11 cellular contexts compared by ENCODE assay signal in the genomic region with DNA sequence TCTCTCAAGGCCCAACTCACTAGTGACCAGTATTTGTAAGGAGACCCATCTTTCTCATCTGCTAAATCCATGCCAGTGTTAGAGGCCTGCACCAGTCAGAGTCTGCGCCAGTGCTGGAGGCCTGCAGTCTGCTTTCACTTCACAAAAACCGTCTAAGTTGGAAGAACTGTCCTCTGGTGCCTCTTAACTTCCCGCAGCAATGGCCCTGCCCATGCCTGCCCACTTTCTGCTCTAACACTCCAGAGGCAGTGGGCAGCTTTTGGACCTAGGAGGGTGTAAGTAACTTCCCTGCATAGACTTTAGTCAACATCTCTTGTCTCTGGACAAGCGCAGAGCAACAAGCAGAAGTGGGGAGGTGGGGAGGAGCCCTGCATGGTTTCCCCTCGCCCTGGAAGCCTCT.
DNase-seq lines count a peak whose midpoint lies in the region; ATAC-seq and TF ChIP-seq lines count a peak whose summit lies in the region.
"Had no signal": no experiment of that assay in that cellular context is flagged by ENCODE, and none has a peak within 500 bp of the region (broad histone marks: within the 10 kb centered on the region; RNA-seq: fewer than 3 reads in every experiment).

No MANE protein-coding gene starts in this region.

- H3K4me1 Mint-ChIP-seq in CD14-positive monocyte, result peaks cover 36% of the 10 kb centered on the region
- peaks cover 42 to 47% of the 10 kb centered on the region in 2 donors for H3K4me1 Mint-ChIP-seq in natural killer cell

- H3K27me3 Mint-ChIP-seq in CD14-positive monocyte (ENCODE audit: low read depth in 3 of 3) (peaks cover 0 to 4% (median 0%) of the 10 kb centered on the region in 3 donors), natural killer cell (ENCODE audit: low read depth in 2 of 2) (no peaks in the 10 kb centered on the region)

- H3K27me3 ChIP-seq in ascending aorta, result no peaks in the 10 kb centered on the region

- H3K4me3 Mint-ChIP-seq in CD14-positive monocyte (peak overlapping the region; percentile 47 to 51), natural killer cell (peak overlapping the region; percentile 67)

- H3K27ac ChIP-seq in ascending aorta, result peak overlapping the region; percentile 73

- DNase-seq in CD14-positive monocyte (ENCODE audit: low spot score) (no peak), ascending aorta (ENCODE audit: low spot score in 2 of 2) (no peak), natural killer cell (no peak), iPS-NIHi11 (ENCODE audit: low spot score) (no peak), left colon (no peak)
- DNase-seq in stimulated activated CD4-positive, alpha-beta T cell treated with anti-CD3 and anti-CD28 coated beads, Interleukin-2, amount 100 ng/mL, for 48 hours, result no peak
- DNase-seq: activated CD8-positive, alpha-beta memory T cell treated with anti-CD3 and anti-CD28 coated beads, Interleukin-2, amount 50 U/mL, for 4 hours; effector CD8-positive, alpha-beta T cell had no signal

- ATAC-seq in HG03175 (IDR thresholded peaks at IDR 0.05; ENCODE audit: unreplicated experiment), result peak; percentile 5
- ATAC-seq in natural killer cell, result no peak
- ATAC-seq in GM19023 (IDR thresholded peaks at IDR 0.05; ENCODE audit: unreplicated experiment), result no peak
- ATAC-seq in left colon, result no peak
- ATAC-seq: HCT116 had no signal

- H3K4me3 ChIP-seq in ascending aorta, result no peak overlapping the region

- no peak for TF ChIP-seq CTCF in CD14-positive monocyte (IDR thresholded peaks at IDR 0.05)
- no peak for TF ChIP-seq CTCF in ascending aorta (IDR thresholded peaks at IDR 0.05)
- no peak for TF ChIP-seq CTCF in natural killer cell (IDR thresholded peaks at IDR 0.05)

- H3K36me3 Mint-ChIP-seq in CD14-positive monocyte (peaks cover 0 to 1% of the 10 kb centered on the region in 2 donors), natural killer cell (no peaks in the 10 kb centered on the region)

- H3K4me1 ChIP-seq in ascending aorta, result peaks cover 0 to 10% of the 10 kb centered on the region in 2 donors

- no peaks in the 10 kb centered on the region for H3K9me3 ChIP-seq in ascending aorta

- intact Hi-C loops in CD14-positive monocyte (cut with micrococcal nuclease) (loop anchor here in 1 of 2 donors (5.0 kb wide), 1 partner anchor 93 kb away; no protein-coding TSS in a partner anchor), ascending aorta (cut with DNase I) (loop anchor here (2.0 to 5.0 kb wide), 3 partner anchors 16 to 292 kb away; no protein-coding TSS in a partner anchor), natural killer cell (cut with micrococcal nuclease) (loop anchor here (2.0 kb wide), 1 partner anchor 16 kb away; no protein-coding TSS in a partner anchor), left colon (cut with DNase I, micrococcal nuclease) (no loop called here)

- H3K36me3 ChIP-seq in ascending aorta, result no peaks in the 10 kb centered on the region

- H3K27ac Mint-ChIP-seq in CD14-positive monocyte (peak overlapping the region; percentile 93 to 98 (median 96)), natural killer cell (peak overlapping the region; percentile 75 to 88)

- H3K9me3 Mint-ChIP-seq in CD14-positive monocyte, result peaks cover 0 to 3% (median 0%) of the 10 kb centered on the region in 7 donors
- no peaks in the 10 kb centered on the region for H3K9me3 Mint-ChIP-seq in natural killer cell

Comparison
In these comparisons a context has a peak if more than half of its experiments do, and no peak if none do; other contexts are left out.
1. intact Hi-C loops: an anchor here in ascending aorta (2.0 to 5.0 kb wide) and natural killer cell (2.0 kb wide); none called in left colon.